ENCODE assay signal across 2 cellular contexts in genomic region chr2:12018717-12019116, GRCh38.
TF ChIP-seq lines count a peak whose summit lies in the region.

No MANE protein-coding gene starts in this region.

TF ChIP-seq in IMR-90, 13 proteins besides CTCF, POLR2A, EP300 and RAD21:
- peak; percentile 74 for TF ChIP-seq RFX5 (IDR thresholded peaks at IDR 0.05; ENCODE audit: low read depth, low read length)

TF ChIP-seq in K562, 482 proteins besides CTCF, POLR2A, EP300 and RAD21:
- TF ChIP-seq SPI1 (IDR thresholded peaks at IDR 0.05; ENCODE audit: borderline replicate concordance, low read depth, low read length) = peak; percentile 41; the same call in 1 of the 2 replicates
